ENCODE assay signal across 1 cellular context in the genomic region with DNA sequence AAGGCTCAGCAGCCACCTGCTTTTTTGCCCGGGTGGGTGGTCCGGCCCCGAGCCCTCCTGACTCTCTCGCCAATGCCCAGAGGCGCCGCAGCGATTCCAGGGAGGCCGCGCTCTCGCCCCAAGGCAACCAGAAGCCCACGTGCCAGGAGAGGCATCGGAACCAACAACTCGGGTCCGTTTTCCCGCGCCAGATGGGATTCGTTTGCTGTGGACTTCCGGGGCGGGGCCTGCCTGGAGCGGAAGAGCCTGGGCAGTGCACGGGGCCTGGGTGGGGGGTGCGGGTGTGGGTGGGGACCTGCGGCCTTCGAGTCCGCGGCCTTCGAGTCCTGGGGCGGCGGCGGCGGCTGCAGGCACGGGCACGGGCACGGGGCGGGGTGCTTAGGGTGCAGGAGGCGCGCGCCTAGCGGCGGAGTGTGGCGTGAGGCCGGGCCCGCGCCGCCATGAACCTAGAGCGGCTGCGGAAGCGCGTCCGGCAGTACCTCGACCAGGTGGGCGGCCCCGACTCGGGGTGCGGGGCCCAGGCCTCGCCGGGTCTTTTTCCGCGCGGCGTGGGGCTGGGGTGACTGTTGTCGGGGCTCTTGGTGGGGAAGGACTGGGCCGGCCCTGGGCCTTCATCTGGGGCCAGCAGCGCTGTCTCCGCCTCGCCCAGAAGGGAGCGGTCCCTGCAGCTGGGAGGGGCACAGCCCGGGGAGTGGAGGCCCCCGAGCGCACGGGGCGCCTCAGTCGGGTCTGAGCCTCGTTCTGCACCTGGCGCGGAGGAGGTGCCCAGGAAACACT.
TF ChIP-seq lines count a peak whose summit lies in the region.

A gene with protein sequence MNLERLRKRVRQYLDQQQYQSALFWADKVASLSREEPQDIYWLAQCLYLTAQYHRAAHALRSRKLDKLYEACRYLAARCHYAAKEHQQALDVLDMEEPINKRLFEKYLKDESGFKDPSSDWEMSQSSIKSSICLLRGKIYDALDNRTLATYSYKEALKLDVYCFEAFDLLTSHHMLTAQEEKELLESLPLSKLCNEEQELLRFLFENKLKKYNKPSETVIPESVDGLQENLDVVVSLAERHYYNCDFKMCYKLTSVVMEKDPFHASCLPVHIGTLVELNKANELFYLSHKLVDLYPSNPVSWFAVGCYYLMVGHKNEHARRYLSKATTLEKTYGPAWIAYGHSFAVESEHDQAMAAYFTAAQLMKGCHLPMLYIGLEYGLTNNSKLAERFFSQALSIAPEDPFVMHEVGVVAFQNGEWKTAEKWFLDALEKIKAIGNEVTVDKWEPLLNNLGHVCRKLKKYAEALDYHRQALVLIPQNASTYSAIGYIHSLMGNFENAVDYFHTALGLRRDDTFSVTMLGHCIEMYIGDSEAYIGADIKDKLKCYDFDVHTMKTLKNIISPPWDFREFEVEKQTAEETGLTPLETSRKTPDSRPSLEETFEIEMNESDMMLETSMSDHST (plus strand): TSS at position 253 of the 777 bp plus-strand sequence. CDS start 188 bp downstream, at position 441.

TF ChIP-seq in H1, 55 proteins besides CTCF, POLR2A, EP300 and RAD21 (continues in another document):
- TF ChIP-seq POLR2AphosphoS5 (IDR thresholded peaks at IDR 0.05; ENCODE audit: low read depth, low read length) (peak; percentile 47; the same call in 1 of the 2 replicates), SIN3A (conservative IDR thresholded peaks at IDR 0.05 in 1 of 2, IDR thresholded peaks at IDR 0.05 in 1 of 2; ENCODE audit: low read depth in 1 of 2, low read length in 2 of 2) (peak in 1 of 2 experiments; percentile 43; a peak in 1 of 4 replicates), GTF2F1 (IDR thresholded peaks at IDR 0.05; ENCODE audit: borderline replicate concordance, low read depth, low read length) (peak; percentile 50; the same call in 1 of the 2 replicates), CEBPB (IDR thresholded peaks at IDR 0.05; ENCODE audit: low read depth, low read length) (no peak), CTBP2 (IDR thresholded peaks at IDR 0.05; ENCODE audit: borderline replicate concordance, insufficient read depth, insufficient read length, low read length) (no peak), TBP (IDR thresholded peaks at IDR 0.05; ENCODE audit: low read depth, low read length) (peak; percentile 59; the same call in 1 of the 2 replicates), EGR1 (IDR thresholded peaks at IDR 0.05; ENCODE audit: borderline replicate concordance, low read depth, low read length) (peak; percentile 34; the same call in 1 of the 2 replicates), E2F6 (IDR thresholded peaks at IDR 0.05) (peak; percentile 100), TEAD4 (IDR thresholded peaks at IDR 0.05; ENCODE audit: low read depth, low read length) (peak; percentile 40; the same call in 1 of the 2 replicates), KDM1A (IDR thresholded peaks at IDR 0.05; ENCODE audit: borderline replicate concordance, low read length) (no peak), BCL11A (IDR thresholded peaks at IDR 0.05; ENCODE audit: low read depth in 2 of 2, low read length in 2 of 2) (no peak), ATF2 (IDR thresholded peaks at IDR 0.05; ENCODE audit: low read length) (no peak), CREB1 (IDR thresholded peaks at IDR 0.05) (no peak; the same call in 1 of the 2 replicates), SP1 (IDR thresholded peaks at IDR 0.05; ENCODE audit: low read depth, low read length) (peak; percentile 62), NRF1 (IDR thresholded peaks at IDR 0.05; ENCODE audit: low read depth, low read length) (no peak), JUN (IDR thresholded peaks at IDR 0.05; ENCODE audit: low read depth, low read length) (no peak), RXRA (IDR thresholded peaks at IDR 0.05; ENCODE audit: insufficient read depth, low read depth, low read length) (no peak), JUND (IDR thresholded peaks at IDR 0.05; ENCODE audit: low read length) (no peak), SIX5 (IDR thresholded peaks at IDR 0.05; ENCODE audit: low read depth, low read length) (no peak), CBX8 (IDR thresholded peaks at IDR 0.05; ENCODE audit: borderline replicate concordance, low read depth, low read length) (no peak), NANOG (IDR thresholded peaks at IDR 0.05; ENCODE audit: insufficient read depth, low read depth, low read length, poor library complexity, severe bottlenecking) (no peak), SIRT6 (IDR thresholded peaks at IDR 0.05; ENCODE audit: low read length) (no peak), HDAC6 (IDR thresholded peaks at IDR 0.05; ENCODE audit: low read depth, low read length) (no peak), SP4 (IDR thresholded peaks at IDR 0.05; ENCODE audit: low read length) (peak; percentile 85; the same call in 1 of the 2 replicates), CHD2 (IDR thresholded peaks at IDR 0.05; ENCODE audit: low read length) (0 out of 2 replicates have a peak, but pooled peaks have one; percentile 62), CBX5 (IDR thresholded peaks at IDR 0.05; ENCODE audit: low read depth, low read length) (no peak), SRF (IDR thresholded peaks at IDR 0.05; ENCODE audit: low read depth, low read length) (peak; percentile 47; the same call in 1 of the 2 replicates), KDM4A (IDR thresholded peaks at IDR 0.05; ENCODE audit: low read depth, low read length, severe bottlenecking) (peak; percentile 84), ASH2L (IDR thresholded peaks at IDR 0.05; ENCODE audit: low read length) (peak; percentile 70), RBBP5 (IDR thresholded peaks at IDR 0.05; ENCODE audit: borderline replicate concordance, low read depth, low read length) (peak; percentile 69; the same call in 1 of the 2 replicates), YY1 (IDR thresholded peaks at IDR 0.05; ENCODE audit: low read depth, low read length) (0 out of 2 replicates have a peak, but pooled peaks have one; percentile 22), TCF12 (IDR thresholded peaks at IDR 0.05; ENCODE audit: low read depth, low read length) (peak; percentile 69; the same call in 1 of the 2 replicates), KDM5A (IDR thresholded peaks at IDR 0.05; ENCODE audit: low read length) (no peak), MAFK (IDR thresholded peaks at IDR 0.05; ENCODE audit: low read depth, low read length) (no peak), BACH1 (IDR thresholded peaks at IDR 0.05; ENCODE audit: low read length) (no peak), SP2 (IDR thresholded peaks at IDR 0.05; ENCODE audit: low read length) (no peak), PHF8 (conservative IDR thresholded peaks at IDR 0.05; ENCODE audit: low read depth, low read length) (peak; percentile 83), TAF7 (optimal IDR thresholded peaks at IDR 0.05; ENCODE audit: borderline replicate concordance, low read depth, low read length) (peak; percentile 52), FOSL1 (IDR thresholded peaks at IDR 0.05; ENCODE audit: insufficient read depth, low read depth, low read length) (no peak), BRCA1 (IDR thresholded peaks at IDR 0.05; ENCODE audit: low read depth, low read length) (no peak), RFX5 (IDR thresholded peaks at IDR 0.05; ENCODE audit: borderline replicate concordance, low read depth, low read length) (no peak), GABPA (IDR thresholded peaks at IDR 0.05; ENCODE audit: borderline replicate concordance, insufficient read depth, low read length) (peak; percentile 96), SAP30 (IDR thresholded peaks at IDR 0.05; ENCODE audit: insufficient read depth, insufficient replicate concordance, low read length) (no peak), ZNF274 (IDR thresholded peaks at IDR 0.05; ENCODE audit: borderline replicate concordance, extremely low read depth, low read length) (no peak), TAF1 (IDR thresholded peaks at IDR 0.05; ENCODE audit: low read depth, low read length) (peak; percentile 66), HDAC2 (IDR thresholded peaks at IDR 0.05; ENCODE audit: borderline replicate concordance in 1 of 2, low read depth in 2 of 2, low read length in 2 of 2) (peak; percentile 34 to 45; a peak in 1 of 4 replicates), SUZ12 (IDR thresholded peaks at IDR 0.05; ENCODE audit: low read length) (no peak), CHD1 (IDR thresholded peaks at IDR 0.05; ENCODE audit: low read depth, low read length) (0 out of 2 replicates have a peak, but pooled peaks have one; percentile 46)
- TF ChIP-seq, protein P1, sequence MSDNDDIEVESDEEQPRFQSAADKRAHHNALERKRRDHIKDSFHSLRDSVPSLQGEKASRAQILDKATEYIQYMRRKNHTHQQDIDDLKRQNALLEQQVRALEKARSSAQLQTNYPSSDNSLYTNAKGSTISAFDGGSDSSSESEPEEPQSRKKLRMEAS (IDR thresholded peaks at IDR 0.05): peak; percentile 100
- TF ChIP-seq, protein P2, sequence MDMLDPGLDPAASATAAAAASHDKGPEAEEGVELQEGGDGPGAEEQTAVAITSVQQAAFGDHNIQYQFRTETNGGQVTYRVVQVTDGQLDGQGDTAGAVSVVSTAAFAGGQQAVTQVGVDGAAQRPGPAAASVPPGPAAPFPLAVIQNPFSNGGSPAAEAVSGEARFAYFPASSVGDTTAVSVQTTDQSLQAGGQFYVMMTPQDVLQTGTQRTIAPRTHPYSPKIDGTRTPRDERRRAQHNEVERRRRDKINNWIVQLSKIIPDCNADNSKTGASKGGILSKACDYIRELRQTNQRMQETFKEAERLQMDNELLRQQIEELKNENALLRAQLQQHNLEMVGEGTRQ (IDR thresholded peaks at IDR 0.05; ENCODE audit: low read length): 0 out of 2 replicates have a peak, but pooled peaks have one; percentile 30
